11 cellular contexts compared by ENCODE assay signal in genomic region chr19:41223431-41224234, GRCh38. TPM values are rescaled to one million over a fixed set of nuclear protein-coding genes. Genes with fewer than 3 reads are reported as not detected.
DNase-seq lines count a peak whose midpoint lies in the region; ATAC-seq and TF ChIP-seq lines count a peak whose summit lies in the region.
"Had no signal": no experiment of that assay in that cellular context is flagged by ENCODE, and none has a peak within 500 bp of the region (broad histone marks: within the 10 kb centered on the region; RNA-seq: fewer than 3 reads in every experiment).

No MANE protein-coding gene starts in this region.

- H3K36me3 ChIP-seq in IMR-90 (ENCODE audit: control insufficient read depth, insufficient read depth, low read length) = peaks cover 53% of the 10 kb centered on the region
- peaks cover 4 to 11% of the 10 kb centered on the region in 2 donors for H3K36me3 ChIP-seq in muscle layer of duodenum (ENCODE audit: control insufficient read depth in 1 of 2, insufficient read depth in 2 of 2, low read length in 2 of 2)
- H3K36me3 ChIP-seq: ovary had no signal

- peak overlapping the region; percentile 34 for H2AK9ac ChIP-seq in IMR-90 (replicated peaks; ENCODE audit: low read depth, low read length, poor library complexity)

- peaks cover 21% of the 10 kb centered on the region for H3K36me3 Mint-ChIP-seq in chondrocyte (ENCODE audit: low read depth)
- H3K36me3 Mint-ChIP-seq: activated naive CD8-positive, alpha-beta T cell treated with anti-CD3 and anti-CD28 coated beads, Interleukin-2, amount 10 ng/mL, durations not matched to agents 7 days and 5 days had no signal

- peak overlapping the region; percentile 97 for H2BK5ac ChIP-seq in IMR-90 (ENCODE audit: low read depth, low read length, poor library complexity, severe bottlenecking)

- ATAC-seq in IMR-90 (ENCODE audit: low read depth) (peak; percentile 25), HG03175 (IDR thresholded peaks at IDR 0.05; ENCODE audit: unreplicated experiment) (no peak)

- peak overlapping the region; percentile 52 for H3K4me3 ChIP-seq in AG04450 (ENCODE audit: low read depth, low read length)
- peak overlapping the region; percentile 15 for H3K4me3 ChIP-seq in IMR-90 (ENCODE audit: insufficient read depth, low read depth, low read length)
- peak overlapping the region; percentile 0 to 2 for H3K4me3 ChIP-seq in muscle layer of duodenum (ENCODE audit: low read depth in 1 of 2, low read length in 2 of 2)
- H3K4me3 ChIP-seq: ovary had no signal

- H3K9me3 ChIP-seq in AG04450 (ENCODE audit: control insufficient read depth, insufficient read depth, low read length) (no peaks in the 10 kb centered on the region; the same call in 1 of the 2 replicates), IMR-90 (ENCODE audit: control insufficient read depth, insufficient read depth, low read length) (no peaks in the 10 kb centered on the region), muscle layer of duodenum (ENCODE audit: control insufficient read depth in 1 of 2, low read length in 2 of 2) (no peaks in the 10 kb centered on the region)
- H3K9me3 ChIP-seq: ovary had no signal

- H2BK20ac ChIP-seq in IMR-90 (ENCODE audit: low read depth, low read length) = peak overlapping the region; percentile 100

- no peak for TF ChIP-seq RAD21 in IMR-90 (IDR thresholded peaks at IDR 0.05; ENCODE audit: low read length)

- peaks cover 36% of the 10 kb centered on the region for H4K20me1 ChIP-seq in IMR-90 (ENCODE audit: insufficient read depth, low read length)

- H3K9ac ChIP-seq in IMR-90 (ENCODE audit: low read depth, low read length) = peak overlapping the region; percentile 80

- peaks cover 21% of the 10 kb centered on the region for H3K9me1 ChIP-seq in IMR-90 (ENCODE audit: insufficient read depth, low read length)

- H3K56ac ChIP-seq in IMR-90 (ENCODE audit: extremely low read depth, insufficient read depth, low read length) = peak overlapping the region; percentile 100

- CTCF ChIA-PET in AG04450 (lab: Charles Lee) = interaction anchor here (1.4 kb wide), 2 partner anchors 39 to 85 kb away, joined by 4 to 5 read pairs; no protein-coding TSS in a partner anchor
- CTCF ChIA-PET in IMR-90 (lab: Yijun Ruan, JAX) = no interaction called here

- H3K4me1 Mint-ChIP-seq in chondrocyte (ENCODE audit: low read depth) = peaks cover 83% of the 10 kb centered on the region

- peak overlapping the region; percentile 95 to 99 for H4K8ac ChIP-seq in IMR-90 (ENCODE audit: low read depth in 2 of 2, low read length in 2 of 2)

- H3K27ac ChIP-seq in AG04450 (ENCODE audit: low read depth, low read length) (peak overlapping the region; percentile 97), IMR-90 (ENCODE audit: insufficient read depth, low read length) (peak overlapping the region; percentile 96), muscle layer of duodenum (ENCODE audit: low read length) (peak overlapping the region; percentile 47)
- H3K27ac ChIP-seq: ovary had no signal

- TF ChIP-seq CTCF in AG04450 (IDR thresholded peaks at IDR 0.05; ENCODE audit: low read depth, low read length) (no peak), IMR-90 (conservative IDR thresholded peaks at IDR 0.05; ENCODE audit: low read depth, low read length) (no peak), chondrocyte (IDR thresholded peaks at IDR 0.05) (no peak)

- no TSS peak for BruUV-seq in IMR-90 (replicated peaks; lab: Mats Ljungman, UMichigan)

- peak overlapping the region; percentile 100 for H3K23ac ChIP-seq in IMR-90 (ENCODE audit: low read depth, low read length)

- in situ Hi-C loops in IMR-90 (cut with MboI; ENCODE audit: low sequenced_read_pairs) = no loop called here

- peak overlapping the region; percentile 49 for H2AFZ ChIP-seq in IMR-90 (replicated peaks; ENCODE audit: low read length, poor library complexity)

- H3K27me3 ChIP-seq in AG04450 (ENCODE audit: control insufficient read depth, insufficient read depth, low read length) (no peaks in the 10 kb centered on the region), IMR-90 (ENCODE audit: control insufficient read depth, insufficient read depth, low read length) (no peaks in the 10 kb centered on the region), muscle layer of duodenum (ENCODE audit: low read depth, low read length) (no peaks in the 10 kb centered on the region)
- H3K27me3 ChIP-seq: ovary had no signal

- TF ChIP-seq POLR2A in IMR-90 (IDR thresholded peaks at IDR 0.05; ENCODE audit: low read depth, low read length) = peak; percentile 89

- H3K27ac Mint-ChIP-seq in chondrocyte (ENCODE audit: unreplicated experiment) = peak overlapping the region; percentile 99
- H3K27ac Mint-ChIP-seq: activated naive CD8-positive, alpha-beta T cell treated with anti-CD3 and anti-CD28 coated beads, Interleukin-2, amount 10 ng/mL, durations not matched to agents 7 days and 5 days had no signal

- dilution Hi-C loops in IMR-90 (cut with HindIII; ENCODE audit: low sequenced_read_pairs, unreplicated experiment) = no loop called here

- peak overlapping the region; percentile 100 for H3K4ac ChIP-seq in IMR-90 (ENCODE audit: low read depth, low read length)

- no peaks in the 10 kb centered on the region for H3K27me3 Mint-ChIP-seq in chondrocyte (ENCODE audit: low read depth)

- H3K18ac ChIP-seq in IMR-90 (ENCODE audit: low read depth, low read length) = peak overlapping the region; percentile 68

- peak overlapping the region; percentile 78 for H3K4me2 ChIP-seq in IMR-90 (ENCODE audit: low read depth, low read length)

- H3K4me3 Mint-ChIP-seq in chondrocyte (ENCODE audit: unreplicated experiment) = peak overlapping the region; percentile 59
- H3K4me3 Mint-ChIP-seq: activated naive CD8-positive, alpha-beta T cell treated with anti-CD3 and anti-CD28 coated beads, Interleukin-2, amount 10 ng/mL, durations not matched to agents 7 days and 5 days had no signal

- peaks cover 26 to 66% of the 10 kb centered on the region in 2 experiments for H3K79me1 ChIP-seq in IMR-90 (ENCODE audit: low read depth in 1 of 2, low read length in 2 of 2)

- peak overlapping the region; percentile 99 for H2BK120ac ChIP-seq in IMR-90 (ENCODE audit: low read depth, low read length)

- peak overlapping the region; percentile 100 for H4K91ac ChIP-seq in IMR-90 (ENCODE audit: insufficient read depth, low read depth, low read length)

- 0% methylated on average over 3 of the region's 8 CpGs; no CpG with 5 or more reads in 1 of the 2 experiments for WGBS in IMR-90 (ENCODE audit: extremely low coverage in 2 of 2, insufficient read length in 1 of 2), 2 experiments

- DNase-seq in AG04450 (ENCODE audit: low read depth, low spot score) (no peak), IMR-90 (peak; percentile 96), chondrocyte (ENCODE audit: low spot score) (no peak), putamen (ENCODE audit: low spot score) (no peak), SKM-1 (lab: John Stamatoyannopoulos, UW; ENCODE audit: unreplicated experiment) (no peak)
- no peak for DNase-seq in stimulated activated CD4-positive, alpha-beta T cell treated with anti-CD3 and anti-CD28 coated beads, Interleukin-4, amount 100 ng/mL, for 24 hours
- DNase-seq: activated naive CD8-positive, alpha-beta T cell treated with anti-CD3 and anti-CD28 coated beads, Interleukin-2, amount 10 ng/mL, durations not matched to agents 7 days and 5 days; NCI-H748 treated with DMSO at 0.1 percent for 48 hours had no signal

- peak overlapping the region; percentile 96; the same call in 2 of the 3 replicates for H2BK15ac ChIP-seq in IMR-90 (ENCODE audit: low read depth, low read length)

- no peaks in the 10 kb centered on the region for H3K9me3 Mint-ChIP-seq in chondrocyte (ENCODE audit: low read depth)
- H3K9me3 Mint-ChIP-seq: activated naive CD8-positive, alpha-beta T cell treated with anti-CD3 and anti-CD28 coated beads, Interleukin-2, amount 10 ng/mL, durations not matched to agents 7 days and 5 days had no signal

- H4K5ac ChIP-seq in IMR-90 (ENCODE audit: low read depth, low read length) = peak overlapping the region; percentile 70; the same call in 1 of the 2 replicates

- POLR2A ChIA-PET in AG04450 (lab: Yijun Ruan, JAX) (interaction anchor here (0.6 to 2.1 kb wide), 6 partner anchors 18 to 858 kb away, joined by 3 to 10 read pairs (median 6); partner anchors contain the start of gene HNRNPUL1), IMR-90 (lab: Charles Lee; ENCODE audit: unreplicated experiment) (interaction anchor here (1.0 kb wide), 1 partner anchor 42 kb away, joined by 3 read pairs; no protein-coding TSS in a partner anchor)

- peak overlapping the region; percentile 97 for H3K14ac ChIP-seq in IMR-90 (replicated peaks; ENCODE audit: low read depth, low read length)

- intact Hi-C loops in IMR-90 (cut with micrococcal nuclease) = loop anchor here (2.0 kb wide), 1 partner anchor 39 kb away; no protein-coding TSS in a partner anchor

- peak overlapping the region; percentile 100 for H2AK5ac ChIP-seq in IMR-90 (ENCODE audit: low read depth, low read length)

- H3K4me1 ChIP-seq in IMR-90 (ENCODE audit: control insufficient read depth, insufficient read depth, low read length) = peaks cover 40% of the 10 kb centered on the region
- peaks cover 4 to 37% of the 10 kb centered on the region in 2 donors for H3K4me1 ChIP-seq in muscle layer of duodenum (ENCODE audit: control insufficient read depth in 1 of 2, insufficient read depth in 2 of 2, low read length in 2 of 2)

TF ChIP-seq in IMR-90, 13 proteins besides CTCF, POLR2A, EP300 and RAD21 (continues in another document):
- TF ChIP-seq CHD1 (IDR thresholded peaks at IDR 0.05; ENCODE audit: low read depth, low read length) = no peak
- peak; percentile 95 for TF ChIP-seq FOS (IDR thresholded peaks at IDR 0.05; ENCODE audit: low read depth, low read length)

RNA-seq across cellular contexts. Expression of gene AXL, which starts 4.6 kb away (rescaled TPM):
- 210 and 212 TPM in 2 replicates for polyA plus RNA-seq in AG04450 (2011; rRNA removed)
- polyA minus RNA-seq in AG04450 (2011; rRNA and poly(A)+ RNA removed) = 770 and 1,073 TPM in 2 replicates
- total RNA-seq in IMR-90 (2012; rRNA removed) = 444 and 466 TPM in 2 replicates
- 212 and 235 TPM in 2 replicates for polyA plus RNA-seq in IMR-90 (2012; rRNA removed)
- 163 and 168 TPM in 2 replicates for polyA plus RNA-seq in IMR-90 (2012; cell fraction: cytosol; rRNA removed)
- polyA plus RNA-seq in IMR-90 (2012; cell fraction: nucleus; rRNA removed; ENCODE audit: low replicate concordance) = 125 and 184 TPM in 2 replicates
- 151 to 218 TPM (median 214 TPM) in 3 replicates for total RNA-seq in chondrocyte

RNA-seq across cellular contexts. Expression of gene CYP2S1, which starts 30.6 kb away (rescaled TPM):
- polyA plus RNA-seq in AG04450 (2011; rRNA removed) (0.73 and 2.5 TPM in 2 replicates), IMR-90 (2012; rRNA removed) (0.98 and 2.1 TPM in 2 replicates)
- polyA minus RNA-seq in AG04450 (2011; rRNA and poly(A)+ RNA removed) = 1.3 TPM in 2 replicates
- total RNA-seq in IMR-90 (2012; rRNA removed) (0.54 and 0.83 TPM in 2 replicates), chondrocyte (not detected in 3 replicates)
- polyA plus RNA-seq in IMR-90 (2012; cell fraction: cytosol; rRNA removed) = 0.75 and 1.4 TPM in 2 replicates
- 0.77 and 1.2 TPM in 2 replicates for polyA plus RNA-seq in IMR-90 (2012; cell fraction: nucleus; rRNA removed; ENCODE audit: low replicate concordance)

RNA-seq across cellular contexts. Expression of gene HNRNPUL1, which starts 40.5 kb away (rescaled TPM):
- polyA plus RNA-seq in AG04450 (2011; rRNA removed) = 42.3 and 56.3 TPM in 2 replicates
- 46.2 and 51.8 TPM in 2 replicates for polyA minus RNA-seq in AG04450 (2011; rRNA and poly(A)+ RNA removed)
- 50.7 and 56.1 TPM in 2 replicates for total RNA-seq in IMR-90 (2012; rRNA removed)
- 67.3 and 68.1 TPM in 2 replicates for polyA plus RNA-seq in IMR-90 (2012; rRNA removed)
- polyA plus RNA-seq in IMR-90 (2012; cell fraction: cytosol; rRNA removed) = 51.7 and 53.7 TPM in 2 replicates
- polyA plus RNA-seq in IMR-90 (2012; cell fraction: nucleus; rRNA removed; ENCODE audit: low replicate concordance) = 65.4 and 102 TPM in 2 replicates
- total RNA-seq in chondrocyte = 158 to 195 TPM (median 161 TPM) in 3 replicates

Comparison
In these comparisons a context has a peak if more than half of its experiments do, and no peak if none do; other contexts are left out.
1. H3K27ac ChIP-seq: peak in every context shown above with its lines; median percentile 97 in AG04450; 96 in IMR-90; 47 in muscle layer of duodenum.
2. H3K4me3 ChIP-seq: peak in every context shown above with its lines; median percentile 52 in AG04450; 15 in IMR-90; 1 in muscle layer of duodenum.